ENCODE assay signal across 19 cellular contexts in the genomic region with DNA sequence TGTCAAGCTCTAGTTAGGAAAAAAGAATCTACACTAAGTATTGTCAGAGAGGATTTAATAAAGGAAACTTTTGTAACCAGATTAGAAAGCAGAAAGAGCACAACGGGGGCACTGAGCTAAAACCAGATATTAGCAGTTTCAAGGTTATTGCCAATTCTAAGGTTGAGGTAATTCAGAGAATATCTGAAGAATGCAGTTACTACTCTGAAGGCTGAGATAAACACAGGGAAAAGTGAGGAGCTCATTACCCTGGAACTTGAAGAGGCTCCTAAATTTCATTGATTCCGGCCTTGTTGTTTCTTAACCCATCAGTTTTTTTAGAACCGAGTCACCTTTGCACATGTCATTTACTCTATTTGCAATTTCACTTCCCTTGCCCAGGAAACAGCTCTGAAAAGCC.
"Had no signal": no experiment of that assay in that cellular context is flagged by ENCODE, and none has a peak within 500 bp of the region (broad histone marks: within the 10 kb centered on the region; RNA-seq: fewer than 3 reads in every experiment).

No MANE protein-coding gene starts in this region.

- H3K27me3 ChIP-seq: breast epithelium, dorsolateral prefrontal cortex, esophagus squamous epithelium, foreskin keratinocyte, left lung, ovary, stomach had no signal

- DNase-seq: activated CD4-positive, alpha-beta T cell treated with anti-CD3 and anti-CD28 coated beads, Interleukin-2, amount 10 ng/mL, durations not matched to agents 7 days and 5 days; activated CD4-positive, CD25-positive, alpha-beta regulatory T cell; activated naive CD4-positive, alpha-beta T cell treated with anti-CD3 and anti-CD28 coated beads, Interleukin-2, amount 50 U/mL, for 16 hours; activated T-cell treated with anti-CD3 and anti-CD28 coated beads for 4 hours; amniotic stem cell; dorsolateral prefrontal cortex; esophagus squamous epithelium; foreskin keratinocyte; head of caudate nucleus; left lung; ovary; retina; stomach; T-helper 2 cell had no signal

- H3K4me1 ChIP-seq: breast epithelium, left lung had no signal

- H3K27ac ChIP-seq: breast epithelium, dorsolateral prefrontal cortex, esophagus squamous epithelium, foreskin keratinocyte, left lung, ovary, skin epidermis, stomach, thoracic aorta had no signal

- ATAC-seq: foreskin keratinocyte, left lung had no signal

- H3K4me3 ChIP-seq: breast epithelium, dorsolateral prefrontal cortex, esophagus squamous epithelium, left lung, ovary, skin epidermis, stomach, thoracic aorta had no signal

- H3K9me3 ChIP-seq: breast epithelium, esophagus squamous epithelium, left lung, ovary, stomach, thoracic aorta had no signal

- H3K36me3 ChIP-seq: breast epithelium, esophagus squamous epithelium, left lung, ovary, stomach, thoracic aorta had no signal

- FAIRE-seq: endometrium, islet of Langerhans had no signal
